In genomic region chr2:4995466-4995865, GRCh38 we compare ENCODE assay signal across 12 cellular contexts.
"Had no signal": no experiment of that assay in that cellular context is flagged by ENCODE, and none has a peak within 500 bp of the region (broad histone marks: within the 10 kb centered on the region; RNA-seq: fewer than 3 reads in every experiment).

No MANE protein-coding gene starts in this region.

- H3K9me3 ChIP-seq: upper lobe of left lung had no signal

- H3K4me3 ChIP-seq: upper lobe of left lung had no signal

- DNase-seq: activated CD4-positive, alpha-beta T cell treated with anti-CD3 and anti-CD28 coated beads for 4 hours; activated CD8-positive, alpha-beta memory T cell treated with anti-CD3 and anti-CD28 coated beads, Interleukin-2, amount 50 U/mL, for 48 hours; activated CD8-positive, alpha-beta T cell treated with anti-CD3 and anti-CD28 coated beads, Interleukin-2, amount 10 ng/mL, durations not matched to agents 7 days and 5 days; activated naive CD8-positive, alpha-beta T cell treated with anti-CD3 and anti-CD28 coated beads, Interleukin-2, amount 10 ng/mL, durations not matched to agents 7 days and 5 days; anterior cingulate cortex; cerebellar nuclear complex; stimulated activated CD4-positive, alpha-beta T cell treated with anti-CD3 and anti-CD28 coated beads, Interleukin-12 subunit alpha, Interleukin-12 subunit beta, amount 100 ng/mL, for 4 hours; stimulated activated naive CD4-positive, alpha-beta T cell; substantia nigra; T-helper 9 cell; upper lobe of left lung had no signal

- H3K27ac ChIP-seq: upper lobe of left lung, VCaP had no signal

- H3K36me3 ChIP-seq: upper lobe of left lung had no signal

- H3K4me1 ChIP-seq: upper lobe of left lung had no signal

- H3K27me3 ChIP-seq: upper lobe of left lung had no signal
